Comparison of ENCODE assay signal across 12 cellular contexts in the genomic region with DNA sequence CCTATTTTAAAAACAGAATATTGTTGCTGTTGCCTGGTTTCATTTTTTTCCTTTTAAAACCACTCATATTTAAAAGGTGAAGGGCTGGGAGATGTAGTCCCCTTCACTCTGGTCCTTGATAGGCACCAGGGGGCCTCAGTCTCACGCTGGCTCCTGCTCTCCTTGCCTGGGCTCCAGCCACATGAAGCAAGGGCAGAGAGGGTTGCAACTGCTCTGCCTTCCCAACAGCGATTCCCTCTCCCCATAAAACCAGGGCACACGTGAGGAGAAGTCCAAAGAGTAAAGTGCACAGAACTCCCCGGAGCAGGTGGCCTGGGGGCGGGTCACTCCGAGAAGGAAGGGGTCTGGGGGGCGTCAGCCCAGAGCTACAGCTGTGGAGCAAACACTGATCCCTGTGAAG.
"Had no signal": no experiment of that assay in that cellular context is flagged by ENCODE, and none has a peak within 500 bp of the region (broad histone marks: within the 10 kb centered on the region; RNA-seq: fewer than 3 reads in every experiment).

No MANE protein-coding gene starts in this region.

- H3K36me3 ChIP-seq: neural progenitor cell had no signal

- H3K9me3 Mint-ChIP-seq: activated B cell treated with CpG ODN at 0.5 μM for 24 hours; activated naive CD4-positive, alpha-beta T cell treated with anti-CD3 and anti-CD28 coated beads, Interleukin-2, amount 10 ng/mL, durations not matched to agents 7 days and 5 days; activated T-helper 2 cell treated with anti-CD3 and anti-CD28 coated beads, Interferon-gamma antibody, Interleukin-2, Interleukin-4, amounts not matched to agents 10 μg/mL and 5 μg/mL and 100 μg/mL, durations not matched to agents 14 hours and 24 hours and 36 hours; central memory CD8-positive, alpha-beta T cell; neural progenitor cell; T-helper 1 cell treated with Interleukin-12 subunit alpha and Interleukin-12 subunit beta and Interleukin-4 antibody, amounts not matched to agents 30 μg/mL and 1 μg/mL, for 36 hours had no signal

- H3K27me3 ChIP-seq: neural progenitor cell, testis had no signal

- H3K4me3 Mint-ChIP-seq: activated B cell treated with CpG ODN at 0.5 μM for 24 hours; activated naive CD4-positive, alpha-beta T cell treated with anti-CD3 and anti-CD28 coated beads, Interleukin-2, amount 10 ng/mL, durations not matched to agents 7 days and 5 days; central memory CD8-positive, alpha-beta T cell; neural progenitor cell; T-helper 1 cell treated with Interleukin-12 subunit alpha and Interleukin-12 subunit beta and Interleukin-4 antibody, amounts not matched to agents 30 μg/mL and 1 μg/mL, for 36 hours had no signal

- H3K9me3 ChIP-seq: testis had no signal

- H3K27me3 Mint-ChIP-seq: activated B cell treated with CpG ODN at 0.5 μM for 24 hours; activated naive CD4-positive, alpha-beta T cell treated with anti-CD3 and anti-CD28 coated beads, Interleukin-2, amount 10 ng/mL, durations not matched to agents 7 days and 5 days; central memory CD8-positive, alpha-beta T cell had no signal

- H3K4me1 ChIP-seq: neural progenitor cell had no signal

- DNase-seq: activated B cell treated with CpG ODN at 0.5 μM for 24 hours; activated CD4-positive, alpha-beta T cell treated with anti-CD3 and anti-CD28 coated beads, Interleukin-2, amount 50 U/mL, for 1 hour; activated naive CD4-positive, alpha-beta T cell treated with anti-CD3 and anti-CD28 coated beads, Interleukin-2, amount 10 ng/mL, durations not matched to agents 7 days and 5 days; activated T-cell treated with anti-CD3 and anti-CD28 coated beads for 4 hours; mesenchymal stem cell; stimulated activated naive CD8-positive, alpha-beta T cell treated with anti-CD3 and anti-CD28 coated beads, Interleukin-15, Interleukin-2, amounts not matched to agents 100 U/mL and 50 U/mL, for 24 hours; testis had no signal

- H3K27ac ChIP-seq: neural progenitor cell, testis had no signal

- H3K27ac Mint-ChIP-seq: activated B cell treated with CpG ODN at 0.5 μM for 24 hours had no signal

- H3K4me3 ChIP-seq: neural progenitor cell, testis had no signal

- ATAC-seq: stimulated activated naive CD8-positive, alpha-beta T cell treated with anti-CD3 and anti-CD28 coated beads, Interleukin-15, Interleukin-2, amounts not matched to agents 100 U/mL and 50 U/mL, for 24 hours had no signal

- H3K9ac ChIP-seq: neural progenitor cell, parathyroid adenoma had no signal
